In genomic region chr16:3153077-3153368, GRCh38 we compare ENCODE assay signal across 11 cellular contexts. TPM values are rescaled to one million over a fixed set of nuclear protein-coding genes. Genes with fewer than 3 reads are reported as not detected.
A peak's percentile ranks its signal among the peaks of the same experiment; 100 is the strongest.
DNase-seq lines count a peak whose midpoint lies in the region; ATAC-seq and TF ChIP-seq lines count a peak whose summit lies in the region.
"Had no signal": no experiment of that assay in that cellular context is flagged by ENCODE, and none has a peak within 500 bp of the region (broad histone marks: within the 10 kb centered on the region; RNA-seq: fewer than 3 reads in every experiment).

No MANE protein-coding gene starts in this region.

- H3K36me3 ChIP-seq in heart right ventricle (no peaks in the 10 kb centered on the region), heart left ventricle (no peaks in the 10 kb centered on the region), liver (ENCODE audit: control insufficient read depth in 4 of 4, insufficient read depth in 3 of 4, low read depth in 1 of 4, low read length in 3 of 4) (no peaks in the 10 kb centered on the region)
- H3K36me3 ChIP-seq: BE2C had no signal

- no peak for TF ChIP-seq POLR2A in heart left ventricle (IDR thresholded peaks at IDR 0.05)
- no peak for TF ChIP-seq POLR2A in erythroblast (IDR thresholded peaks at IDR 0.05; ENCODE audit: low read length)

- H3K4me3 Mint-ChIP-seq in activated CD4-positive, alpha-beta memory T cell treated with anti-CD3 and anti-CD28 coated beads, Interleukin-2, amount 10 ng/mL, durations not matched to agents 7 days and 5 days: peak overlapping the region; percentile 68
- H3K4me3 Mint-ChIP-seq in type B pancreatic cell: peak overlapping the region; percentile 95

- POLR2A ChIA-PET in activated CD4-positive, alpha-beta memory T cell treated with anti-CD3 and anti-CD28 coated beads, Interleukin-2, amount 10 ng/mL, durations not matched to agents 7 days and 5 days (lab: Charles Lee): no interaction called here

- WGBS in heart right ventricle, 2 donors: 17 to 22% methylated on average over 4 of the region's 4 CpGs
- WGBS in heart left ventricle, 4 donors: 19 to 22% (median 21%) methylated on average over 4 of the region's 4 CpGs
- 53% methylated on average over 4 of the region's 4 CpGs for WGBS in liver

- DNase-seq in heart right ventricle: no peak
- no peak for DNase-seq in heart left ventricle
- DNase-seq in activated CD4-positive, alpha-beta memory T cell treated with anti-CD3 and anti-CD28 coated beads, Interleukin-2, amount 10 ng/mL, durations not matched to agents 7 days and 5 days: no peak
- DNase-seq in type B pancreatic cell (ENCODE audit: extremely low spot score, unreplicated experiment): no peak
- DNase-seq in erythroblast (lab: John Stamatoyannopoulos, UW): no peak
- no peak for DNase-seq in NCI-H1417 (lab: John Stamatoyannopoulos, UW)
- DNase-seq in posterior vena cava (ENCODE audit: low spot score): no peak

- H3K27ac Mint-ChIP-seq in activated CD4-positive, alpha-beta memory T cell treated with anti-CD3 and anti-CD28 coated beads, Interleukin-2, amount 10 ng/mL, durations not matched to agents 7 days and 5 days: peak overlapping the region; percentile 71
- H3K27ac Mint-ChIP-seq in type B pancreatic cell: peak overlapping the region; percentile 98

- H3K36me3 Mint-ChIP-seq in activated CD4-positive, alpha-beta memory T cell treated with anti-CD3 and anti-CD28 coated beads, Interleukin-2, amount 10 ng/mL, durations not matched to agents 7 days and 5 days (ENCODE audit: low read depth): peaks cover 13% of the 10 kb centered on the region
- H3K36me3 Mint-ChIP-seq in type B pancreatic cell: no peaks in the 10 kb centered on the region

- H3K4me1 ChIP-seq in heart right ventricle: peaks cover 2 to 48% (median 32%) of the 10 kb centered on the region in 9 donors
- peaks cover 0 to 34% (median 21%) of the 10 kb centered on the region in 12 donors for H3K4me1 ChIP-seq in heart left ventricle
- peaks cover 3 to 27% (median 12%) of the 10 kb centered on the region in 4 donors for H3K4me1 ChIP-seq in liver (ENCODE audit: control insufficient read depth in 4 of 4, insufficient read depth in 4 of 4, low read length in 3 of 4)
- H3K4me1 ChIP-seq: BE2C had no signal

- H3K9me3 Mint-ChIP-seq in activated CD4-positive, alpha-beta memory T cell treated with anti-CD3 and anti-CD28 coated beads, Interleukin-2, amount 10 ng/mL, durations not matched to agents 7 days and 5 days: no peaks in the 10 kb centered on the region
- no peaks in the 10 kb centered on the region for H3K9me3 Mint-ChIP-seq in type B pancreatic cell

- TF ChIP-seq CTCF in heart right ventricle (IDR thresholded peaks at IDR 0.05): no peak
- TF ChIP-seq CTCF in heart left ventricle (IDR thresholded peaks at IDR 0.05): no peak
- TF ChIP-seq CTCF in liver (IDR thresholded peaks at IDR 0.05; ENCODE audit: low read depth, low read length, missing input control): no peak
- TF ChIP-seq CTCF in type B pancreatic cell (conservative IDR thresholded peaks at IDR 0.05): no peak

- peaks cover 0 to 14% (median 0%) of the 10 kb centered on the region in 7 donors for H3K27me3 ChIP-seq in heart right ventricle
- no peaks in the 10 kb centered on the region for H3K27me3 ChIP-seq in heart left ventricle
- no peaks in the 10 kb centered on the region for H3K27me3 ChIP-seq in liver (ENCODE audit: control insufficient read depth in 4 of 4, insufficient read depth in 4 of 4, low read length in 3 of 4)
- H3K27me3 ChIP-seq: BE2C had no signal

- CTCF ChIA-PET in activated CD4-positive, alpha-beta memory T cell treated with anti-CD3 and anti-CD28 coated beads, Interleukin-2, amount 10 ng/mL, durations not matched to agents 7 days and 5 days (lab: Charles Lee): no interaction called here

- no peak for TF ChIP-seq RAD21 in liver (IDR thresholded peaks at IDR 0.05)

- H3K9me3 ChIP-seq in heart right ventricle (peaks cover 0 to 11% (median 0%) of the 10 kb centered on the region in 11 donors), heart left ventricle (peaks cover 0 to 9% (median 0%) of the 10 kb centered on the region in 12 donors), liver (ENCODE audit: control insufficient read depth in 4 of 4, low read length in 3 of 4) (no peaks in the 10 kb centered on the region)
- H3K9me3 ChIP-seq: BE2C had no signal

- no peak for ATAC-seq in heart right ventricle
- no peak for ATAC-seq in heart left ventricle

- intact Hi-C loops in heart right ventricle (cut with DNase I): loop anchor here in 3 of 10 donors (10.0 kb wide), 3 partner anchors 112 to 352 kb away; partner anchors contain the start of gene CLUAP1 (in 1 of the 3)
- intact Hi-C loops in heart left ventricle (cut with DNase I): loop anchor here in 1 of 10 donors (5.0 kb wide), 1 partner anchor 109 kb away; no protein-coding TSS in a partner anchor
- intact Hi-C loops in posterior vena cava (cut with DNase I): no loop called here

- peak overlapping the region in 6 of 10 donors; percentile 33 to 78 (median 75) for H3K4me3 ChIP-seq in heart right ventricle
- peak overlapping the region in 6 of 12 donors; percentile 65 to 76 (median 72) for H3K4me3 ChIP-seq in heart left ventricle
- no peak overlapping the region for H3K4me3 ChIP-seq in liver (ENCODE audit: low read depth in 1 of 3, low read length in 3 of 3)

- H3K27ac ChIP-seq in heart right ventricle (peak overlapping the region in 4 of 10 donors; percentile 0 to 68 (median 44)), heart left ventricle (peak overlapping the region in 4 of 12 donors; percentile 52 to 76 (median 61)), liver (ENCODE audit: low read depth in 1 of 2, low read length in 2 of 2) (no peak overlapping the region)

- H3K4me1 Mint-ChIP-seq in activated CD4-positive, alpha-beta memory T cell treated with anti-CD3 and anti-CD28 coated beads, Interleukin-2, amount 10 ng/mL, durations not matched to agents 7 days and 5 days: peaks cover 48% of the 10 kb centered on the region
- H3K4me1 Mint-ChIP-seq in type B pancreatic cell (ENCODE audit: unreplicated experiment): peaks cover 27% of the 10 kb centered on the region

- H3K9ac ChIP-seq in liver (ENCODE audit: low read depth in 1 of 2, low read length in 2 of 2): no peak overlapping the region

- H3K27me3 Mint-ChIP-seq in activated CD4-positive, alpha-beta memory T cell treated with anti-CD3 and anti-CD28 coated beads, Interleukin-2, amount 10 ng/mL, durations not matched to agents 7 days and 5 days: peaks cover 32% of the 10 kb centered on the region
- H3K27me3 Mint-ChIP-seq in type B pancreatic cell: peaks cover 25% of the 10 kb centered on the region

RNA-seq across cellular contexts. Expression of gene ZNF213, which starts 18.2 kb away (rescaled TPM):
- total RNA-seq in heart right ventricle (1 to 10 TPM; 5.9 to 9.2 (median 7.7) TPM), heart left ventricle (10 to 100 TPM in 2 of 9 donors, 1 to 10 TPM in 7; 6.7 to 14.3 (median 8.2) TPM), liver (1 to 10 TPM; 1.9 to 4.5 TPM), type B pancreatic cell (ENCODE audit: low replicate concordance) (11.6 and 13.3 TPM in 2 replicates), posterior vena cava (10 to 100 TPM in 1 of 2 donors, 1 to 10 TPM in 1; 8.3 to 10.2 TPM)
- polyA plus RNA-seq in heart right ventricle (10 to 100 TPM in 1 of 2 donors, 1 to 10 TPM in 1; 6.9 to 10.1 TPM), heart left ventricle (10 to 100 TPM in 1 of 2 donors, 1 to 10 TPM in 1; 8.7 to 14.2 TPM), liver (1 to 10 TPM in 1 of 2 donors, under 1 TPM in 1; 0.56 to 1.6 TPM)
- total RNA-seq in activated CD4-positive, alpha-beta memory T cell treated with anti-CD3 and anti-CD28 coated beads, Interleukin-2, amount 10 ng/mL, durations not matched to agents 7 days and 5 days: 10 to 100 TPM; 10.5 to 11.6 TPM

RNA-seq across cellular contexts. Expression of gene OR1F1, which starts 35.0 kb away (rescaled TPM):
- total RNA-seq in heart right ventricle (not detected), heart left ventricle (not detected), liver (not detected), type B pancreatic cell (ENCODE audit: low replicate concordance) (0.34 TPM in 1 of 2 replicates, not detected in the other), posterior vena cava (not detected)
- polyA plus RNA-seq in heart right ventricle (not detected), heart left ventricle (not detected), liver (not detected)
- not detected for total RNA-seq in activated CD4-positive, alpha-beta memory T cell treated with anti-CD3 and anti-CD28 coated beads, Interleukin-2, amount 10 ng/mL, durations not matched to agents 7 days and 5 days
- total RNA-seq: endothelial cell of umbilical vein had no signal

RNA-seq across cellular contexts. Expression of gene ZNF205, which starts 40.6 kb away (rescaled TPM):
- total RNA-seq in heart right ventricle (1 to 10 TPM; 5.8 to 9.0 (median 7.6) TPM), heart left ventricle (10 to 100 TPM in 2 of 9 donors, 1 to 10 TPM in 7; 7.4 to 19.8 (median 8.1) TPM), liver (1 to 10 TPM; 4.1 to 6.9 TPM), type B pancreatic cell (ENCODE audit: low replicate concordance) (15.0 and 18.2 TPM in 2 replicates), posterior vena cava (1 to 10 TPM; 7.6 to 8.3 TPM)
- polyA plus RNA-seq in heart right ventricle (10 to 100 TPM; 13.8 to 26.9 TPM), heart left ventricle (10 to 100 TPM; 13.9 to 17.0 TPM), liver (1 to 10 TPM; 2.0 to 5.9 TPM)
- not detected for total RNA-seq in activated CD4-positive, alpha-beta memory T cell treated with anti-CD3 and anti-CD28 coated beads, Interleukin-2, amount 10 ng/mL, durations not matched to agents 7 days and 5 days

RNA-seq across cellular contexts. Expression of gene ZSCAN10, which starts 53.9 kb away (rescaled TPM):
- total RNA-seq in heart right ventricle (not detected), heart left ventricle (not detected), liver (not detected), type B pancreatic cell (ENCODE audit: low replicate concordance) (not detected in 2 replicates), posterior vena cava (not detected)
- polyA plus RNA-seq in heart right ventricle (under 1 TPM; 0.01 to 0.07 TPM), heart left ventricle (not detected), liver (not detected)
- total RNA-seq in activated CD4-positive, alpha-beta memory T cell treated with anti-CD3 and anti-CD28 coated beads, Interleukin-2, amount 10 ng/mL, durations not matched to agents 7 days and 5 days: under 1 TPM in 1 of 2 experiments, not detected in 1; 0.15 TPM
- total RNA-seq: endothelial cell of umbilical vein, RPMI7951 had no signal
- polyA plus RNA-seq: endothelial cell of umbilical vein had no signal

Comparison
In these comparisons a context has a peak if more than half of its experiments do, and no peak if none do; other contexts are left out.
1. H3K4me3 ChIP-seq: peak in heart right ventricle (6 of 10); none in liver (0 of 3).
2. RNA of gene ZNF205, which starts 40.6 kb away (total RNA-seq): 15.0 to 18.2 TPM in type B pancreatic cell, 7.6 to 8.3 TPM in posterior vena cava, 7.4 to 19.8 TPM in heart left ventricle, 5.8 to 9.0 TPM in heart right ventricle and 4.1 to 6.9 TPM in liver; not detected in activated CD4-positive, alpha-beta memory T cell treated with anti-CD3 and anti-CD28 coated beads, Interleukin-2, amount 10 ng/mL, durations not matched to agents 7 days and 5 days; every median in the first group is over 4 times any median in the second.